In genomic region chr14:79516009-79516408, GRCh38 we compare ENCODE assay signal across 1 cellular context.
TF ChIP-seq lines count a peak whose summit lies in the region.

No MANE protein-coding gene starts in this region.

TF ChIP-seq in GM23338, 12 proteins besides CTCF, POLR2A, EP300 and RAD21 (continued from another document):
- TF ChIP-seq ZNF462 (CRISPR knock-in tag; IDR thresholded peaks at IDR 0.05): no peak
- TF ChIP-seq ETS1 (IDR thresholded peaks at IDR 0.05): no peak
- TF ChIP-seq ZNF114 (CRISPR knock-in tag; IDR thresholded peaks at IDR 0.05): no peak
- no peak for TF ChIP-seq EZH2 (IDR thresholded peaks at IDR 0.05; ENCODE audit: low read depth, unreplicated experiment)
- TF ChIP-seq EZH2phosphoT487 (IDR thresholded peaks at IDR 0.05; ENCODE audit: unreplicated experiment): no peak
- TF ChIP-seq CREB1 (CRISPR knock-in tag; IDR thresholded peaks at IDR 0.05; ENCODE audit: low read depth): no peak
- TF ChIP-seq POLR2AphosphoS5 (IDR thresholded peaks at IDR 0.05; ENCODE audit: low read depth): no peak
- TF ChIP-seq JUNB (IDR thresholded peaks at IDR 0.05; ENCODE audit: unreplicated experiment): no peak
- no peak for TF ChIP-seq STAT1 (IDR thresholded peaks at IDR 0.05; ENCODE audit: unreplicated experiment)
- TF ChIP-seq NANOG (IDR thresholded peaks at IDR 0.05; ENCODE audit: borderline replicate concordance): no peak
